ENCODE assay signal across 8 cellular contexts in genomic region chr15:101320501-101321052, GRCh38. TPM values are rescaled to one million over a fixed set of nuclear protein-coding genes. Genes with fewer than 3 reads are reported as not detected.
DNase-seq lines count a peak whose midpoint lies in the region; ATAC-seq and TF ChIP-seq lines count a peak whose summit lies in the region.

No MANE protein-coding gene starts in this region.

- peak overlapping the region; percentile 45 for H3K4me3 ChIP-seq in CD8-positive, alpha-beta T cell (ENCODE audit: low read depth, low read length)
- H3K4me3 ChIP-seq in WI38 (ENCODE audit: low read depth, low read length) (no peak overlapping the region), thoracic aorta (peak overlapping the region; percentile 48)

- no peaks in the 10 kb centered on the region for H3K36me3 Mint-ChIP-seq in CD8-positive, alpha-beta T cell
- no peaks in the 10 kb centered on the region for H3K36me3 Mint-ChIP-seq in natural killer cell

- H3K27ac ChIP-seq in CD8-positive, alpha-beta T cell (ENCODE audit: low read depth, low read length) = peak overlapping the region; percentile 46
- no peak overlapping the region for H3K27ac ChIP-seq in thoracic aorta

- DNase-seq in CD8-positive, alpha-beta T cell = peak; percentile 29 to 80 (median 57)
- peak; percentile 56 for DNase-seq in central memory CD4-positive, alpha-beta T cell
- DNase-seq in natural killer cell = peak; percentile 64
- DNase-seq in thoracic aorta (ENCODE audit: low spot score) = no peak
- DNase-seq in HEK293T (ENCODE audit: extremely low spot score) = no peak

- no peaks in the 10 kb centered on the region for H3K36me3 ChIP-seq in CD8-positive, alpha-beta T cell (ENCODE audit: insufficient read depth, low read length)
- no peaks in the 10 kb centered on the region for H3K36me3 ChIP-seq in thoracic aorta

- peak; percentile 57 for TF ChIP-seq CTCF in CD8-positive, alpha-beta T cell (IDR thresholded peaks at IDR 0.05)
- 0 out of 2 replicates have a peak, but pooled peaks have one; percentile 6 for TF ChIP-seq CTCF in WI38 (IDR thresholded peaks at IDR 0.05; ENCODE audit: low read depth, low read length)
- peak; percentile 73 for TF ChIP-seq CTCF in natural killer cell (IDR thresholded peaks at IDR 0.05)
- no peak for TF ChIP-seq CTCF in thoracic aorta (IDR thresholded peaks at IDR 0.05)

- H3K27me3 ChIP-seq in CD8-positive, alpha-beta T cell (ENCODE audit: insufficient read depth, low read length) = no peaks in the 10 kb centered on the region
- H3K27me3 ChIP-seq in thoracic aorta (replicated peaks; ENCODE audit: insufficient read depth) = no peaks in the 10 kb centered on the region

- peaks cover 10% of the 10 kb centered on the region for H3K4me1 ChIP-seq in CD8-positive, alpha-beta T cell (ENCODE audit: insufficient read depth, low read length)
- H3K4me1 ChIP-seq in thoracic aorta (ENCODE audit: control insufficient read depth in 1 of 2, low read depth in 2 of 2) = no peaks in the 10 kb centered on the region

- peak; percentile 98 for ATAC-seq in CD8-positive, alpha-beta T cell
- peak; percentile 75 for ATAC-seq in HG02885 (IDR thresholded peaks at IDR 0.05; ENCODE audit: poor library complexity, unreplicated experiment)
- peak; percentile 95 to 98 (median 98) for ATAC-seq in natural killer cell
- ATAC-seq in thoracic aorta (ENCODE audit: insufficient number of reproducible peaks, low FRiP score, low read depth) = no peak
- no peak for ATAC-seq in GM21529 (IDR thresholded peaks at IDR 0.05; ENCODE audit: unreplicated experiment)

- POLR2A ChIA-PET in CD8-positive, alpha-beta T cell (lab: Charles Lee) = interaction anchor here (0.8 to 3.0 kb wide), 5 partner anchors 10 to 403 kb away, joined by 3 to 34 read pairs (median 3); partner anchors contain the start of genes SNRPA1 and TARS3
- POLR2A ChIA-PET in HEK293T (lab: Yijun Ruan, JAX) = no interaction called here

- no peaks in the 10 kb centered on the region for H3K9me3 ChIP-seq in CD8-positive, alpha-beta T cell (ENCODE audit: low read length)
- no peaks in the 10 kb centered on the region for H3K9me3 ChIP-seq in thoracic aorta

- H3K4me3 Mint-ChIP-seq in CD8-positive, alpha-beta T cell = peak overlapping the region; percentile 78
- H3K4me3 Mint-ChIP-seq in natural killer cell = peak overlapping the region; percentile 86

- H3K27me3 Mint-ChIP-seq in CD8-positive, alpha-beta T cell (ENCODE audit: low read depth) = peaks cover 5% of the 10 kb centered on the region
- no peaks in the 10 kb centered on the region for H3K27me3 Mint-ChIP-seq in natural killer cell (ENCODE audit: low read depth in 2 of 2)

- H3K27ac Mint-ChIP-seq in CD8-positive, alpha-beta T cell = peak overlapping the region; percentile 93
- peak overlapping the region; percentile 95 for H3K27ac Mint-ChIP-seq in natural killer cell

- no peaks in the 10 kb centered on the region for H3K9me3 Mint-ChIP-seq in CD8-positive, alpha-beta T cell
- no peaks in the 10 kb centered on the region for H3K9me3 Mint-ChIP-seq in natural killer cell

- intact Hi-C loops in CD8-positive, alpha-beta T cell (cut with DNase I, micrococcal nuclease) = loop anchor here in 1 of 2 experiments (2.0 kb wide), 1 partner anchor 26 kb away; the partner anchor contains the start of gene SNRPA1
- intact Hi-C loops in natural killer cell (cut with micrococcal nuclease) = loop anchor here (1.0 kb wide), 1 partner anchor 14 kb away; no protein-coding TSS in a partner anchor

- peaks cover 13% of the 10 kb centered on the region for H3K4me1 Mint-ChIP-seq in CD8-positive, alpha-beta T cell (ENCODE audit: low read depth)
- H3K4me1 Mint-ChIP-seq in natural killer cell = peaks cover 18 to 20% of the 10 kb centered on the region in 2 donors

- CTCF ChIA-PET in CD8-positive, alpha-beta T cell (lab: Charles Lee) = interaction anchor here (0.7 to 4.1 kb wide), 12 partner anchors 11 to 321 kb away, joined by 3 to 31 read pairs (median 4); no protein-coding TSS in a partner anchor
- CTCF ChIA-PET in HEK293T (lab: Yijun Ruan, JAX) = no interaction called here

TF ChIP-seq in HEK293T, 16 proteins besides CTCF, POLR2A, EP300 and RAD21:
- TF ChIP-seq ELF4 (IDR thresholded peaks at IDR 0.05) (no peak), HDGF (IDR thresholded peaks at IDR 0.05; ENCODE audit: borderline replicate concordance) (no peak), LEF1 (IDR thresholded peaks at IDR 0.05; ENCODE audit: borderline replicate concordance) (no peak), L3MBTL2 (conservative IDR thresholded peaks at IDR 0.05) (no peak), NFRKB (IDR thresholded peaks at IDR 0.05) (no peak), FOXA1 (IDR thresholded peaks at IDR 0.05) (no peak)

RNA-seq across cellular contexts. Expression of gene SNRPA1, which starts 25.5 kb away (rescaled TPM):
- total RNA-seq in CD8-positive, alpha-beta T cell = 100 to 1,000 TPM; 228 to 247 TPM
- total RNA-seq in natural killer cell = 100 to 1,000 TPM; 146 to 174 (median 167) TPM
- total RNA-seq in thoracic aorta = 10 to 100 TPM; 31.0 to 60.0 TPM

RNA-seq across cellular contexts. Expression of gene SELENOS, which starts 43.3 kb away (rescaled TPM):
- 10 to 100 TPM; 46.0 to 50.4 TPM for total RNA-seq in CD8-positive, alpha-beta T cell
- total RNA-seq in natural killer cell (10 to 100 TPM; 33.6 to 44.2 (median 38.4) TPM), thoracic aorta (10 to 100 TPM; 84.6 to 92.6 TPM)

Comparison
In these comparisons a context has a peak if more than half of its experiments do, and no peak if none do; other contexts are left out.
1. ATAC-seq: peak in CD8-positive, alpha-beta T cell (single experiment), HG02885 (single experiment) and natural killer cell (3 of 3); none in thoracic aorta (single experiment) and GM21529 (single experiment).
2. DNase-seq: peak in CD8-positive, alpha-beta T cell (7 of 7), central memory CD4-positive, alpha-beta T cell (single experiment) and natural killer cell (single experiment); none in thoracic aorta (single experiment) and HEK293T (single experiment).